Comparison of ENCODE assay signal across 8 cellular contexts in the genomic region with DNA sequence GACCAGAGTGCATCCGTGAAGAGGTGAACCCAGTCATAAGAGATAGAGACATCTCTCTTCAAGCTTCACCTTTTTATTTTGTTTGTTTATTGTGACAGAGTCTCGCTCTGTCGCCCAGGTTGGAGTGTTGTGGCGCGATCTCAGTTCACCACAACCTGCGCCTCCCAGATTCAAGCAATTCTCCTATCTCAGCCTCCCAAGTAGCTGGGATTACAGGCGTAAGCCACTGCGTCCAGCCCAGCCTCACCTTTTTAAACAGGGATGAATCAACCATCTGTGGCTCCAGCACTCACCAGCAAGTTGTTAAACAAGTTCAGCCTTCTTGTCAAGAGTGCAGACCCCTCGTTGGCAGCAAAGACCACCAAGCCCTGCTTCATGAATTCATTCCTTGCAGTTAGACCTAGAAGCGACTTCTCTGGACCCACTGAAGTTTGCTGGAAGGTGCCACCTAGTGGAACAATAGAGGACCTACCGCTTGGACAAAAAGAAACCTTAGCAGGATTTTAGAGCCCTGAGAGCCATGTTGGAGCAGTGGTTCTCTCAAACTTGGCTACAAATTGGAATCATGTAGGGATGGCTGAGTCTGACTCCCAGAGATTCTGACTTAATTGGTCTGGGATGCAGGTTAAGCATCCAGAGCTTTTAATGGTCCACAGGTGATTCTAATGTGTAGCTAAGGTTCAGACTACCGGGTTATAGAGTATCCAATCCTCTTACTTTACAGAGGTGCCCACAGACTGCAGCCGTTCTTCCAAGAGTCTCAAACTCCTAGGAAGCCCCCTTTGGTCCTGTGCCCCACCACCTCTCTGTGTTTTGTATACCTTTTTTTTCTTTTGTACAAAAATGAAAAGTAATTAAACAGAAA. TPM values are rescaled to one million over a fixed set of nuclear protein-coding genes. Genes with fewer than 3 reads are reported as not detected.
DNase-seq lines count a peak whose midpoint lies in the region; ATAC-seq, FAIRE-seq and TF ChIP-seq lines count a peak whose summit lies in the region.

No MANE protein-coding gene starts in this region.

- H2AFZ ChIP-seq in keratinocyte (ENCODE audit: control insufficient read depth, low read length): no peak overlapping the region

- H3K36me3 ChIP-seq in Peyer's patch (no peaks in the 10 kb centered on the region), keratinocyte (ENCODE audit: control insufficient read depth in 2 of 2, extremely low read depth in 1 of 2, insufficient read depth in 2 of 2, low read length in 2 of 2) (no peaks in the 10 kb centered on the region)

- no peaks in the 10 kb centered on the region for H3K9me1 ChIP-seq in keratinocyte (ENCODE audit: control insufficient read depth, extremely low read depth, insufficient read depth, low read length)

- BruUV-seq in MCF 10A (replicated peaks; lab: Mats Ljungman, UMichigan): no TSS peak

- H3K9ac ChIP-seq in keratinocyte (ENCODE audit: control insufficient read depth, extremely low read depth, insufficient read depth, low read length): no peak overlapping the region

- H3K4me3 Mint-ChIP-seq in MCF 10A (ENCODE audit: unreplicated experiment): no peak overlapping the region

- H3K27me3 Mint-ChIP-seq in MCF 10A (ENCODE audit: insufficient read depth, unreplicated experiment): peaks cover 41% of the 10 kb centered on the region

- CTCF ChIA-PET in MCF 10A (lab: Yijun Ruan, JAX): interaction anchor here (0.6 to 13.2 kb wide), 74 partner anchors 8 to 1646 kb away, joined by 3 to 355 read pairs (median 4); partner anchors contain the start of gene GALNT10

- H3K27ac ChIP-seq in Peyer's patch (peak overlapping the region in 1 of 4 donors; percentile 51), keratinocyte (ENCODE audit: control insufficient read depth, insufficient read depth, low read length) (no peak overlapping the region)

- DNase-seq in ELR (ENCODE audit: low read depth) (peak; percentile 77), Peyer's patch (peak in 1 of 3 donors; percentile 68), MCF 10A (ENCODE audit: unreplicated experiment) (peak; percentile 81), keratinocyte (ENCODE audit: low read depth, low spot score) (no peak), superior temporal gyrus (ENCODE audit: extremely low spot score) (peak; percentile 86)
- DNase-seq in Jurkat, Clone E6-1 (ENCODE audit: low read depth, low spot score): peak; percentile 52

- peak; percentile 93 for ATAC-seq in GM21786 (IDR thresholded peaks at IDR 0.05; ENCODE audit: unreplicated experiment)

- peaks cover 0 to 8% (median 1%) of the 10 kb centered on the region in 4 donors for H3K4me1 ChIP-seq in Peyer's patch
- no peaks in the 10 kb centered on the region for H3K4me1 ChIP-seq in keratinocyte (ENCODE audit: control insufficient read depth, extremely low read depth, insufficient read depth, low read length)

- POLR2A ChIA-PET in MCF 10A (lab: Yijun Ruan, JAX): interaction anchor here (0.6 to 2.8 kb wide), 4 partner anchors 16 to 665 kb away, joined by 3 to 9 read pairs (median 3); no protein-coding TSS in a partner anchor

- no peaks in the 10 kb centered on the region for H4K20me1 ChIP-seq in keratinocyte (ENCODE audit: control insufficient read depth, extremely low read depth, insufficient read depth, low read length)

- TF ChIP-seq CTCF in Peyer's patch (IDR thresholded peaks at IDR 0.05): peak; percentile 36 to 83 (median 75)
- TF ChIP-seq CTCF in MCF 10A (IDR thresholded peaks at IDR 0.05; ENCODE audit: unreplicated experiment): peak; percentile 88
- peak; percentile 62 to 84 (median 77) for TF ChIP-seq CTCF in keratinocyte (optimal IDR thresholded peaks at IDR 0.05 in 1 of 3, IDR thresholded peaks at IDR 0.05 in 1 of 3, conservative IDR thresholded peaks at IDR 0.05 in 1 of 3; ENCODE audit: extremely low read depth in 1 of 3, insufficient read depth in 2 of 3, low read length in 3 of 3)

- no peaks in the 10 kb centered on the region for H3K36me3 Mint-ChIP-seq in MCF 10A (ENCODE audit: insufficient read depth, unreplicated experiment)

- no peaks in the 10 kb centered on the region for H3K79me2 ChIP-seq in keratinocyte (ENCODE audit: control insufficient read depth, insufficient read depth, low read length)

- FAIRE-seq in A204.1 (lab: Jason Lieb, UNC): peak; percentile 47
- peak; percentile 94 for FAIRE-seq in keratinocyte (lab: Jason Lieb, UNC)

- intact Hi-C loops in MCF 10A (cut with micrococcal nuclease): loop anchor here (1.0 to 5.0 kb wide), 4 partner anchors 108 to 1648 kb away; no protein-coding TSS in a partner anchor

- TF ChIP-seq POLR2A in Peyer's patch (IDR thresholded peaks at IDR 0.05): no peak

- H3K9me3 ChIP-seq in Peyer's patch: no peaks in the 10 kb centered on the region
- no peaks in the 10 kb centered on the region for H3K9me3 ChIP-seq in keratinocyte (ENCODE audit: control insufficient read depth, low read depth, low read length)

- H3K27me3 ChIP-seq in Peyer's patch: no peaks in the 10 kb centered on the region
- peaks cover 7% of the 10 kb centered on the region for H3K27me3 ChIP-seq in keratinocyte (ENCODE audit: control insufficient read depth, extremely low read depth, insufficient read depth, low read length)

- dilution Hi-C loops in keratinocyte (cut with MboI; ENCODE audit: extremely low pct_ligation_motif_present, low sequenced_read_pairs): no loop called here

- H3K9me3 Mint-ChIP-seq in MCF 10A (ENCODE audit: unreplicated experiment): no peaks in the 10 kb centered on the region

- peaks cover 9% of the 10 kb centered on the region for H3K4me1 Mint-ChIP-seq in MCF 10A (ENCODE audit: insufficient read depth, unreplicated experiment)

- H3K4me3 ChIP-seq in Jurkat, Clone E6-1 (ENCODE audit: low read length): no peak overlapping the region
- H3K4me3 ChIP-seq in Peyer's patch (no peak overlapping the region), keratinocyte (ENCODE audit: control insufficient read depth in 2 of 3, extremely low read depth in 1 of 3, insufficient read depth in 2 of 3, low read depth in 1 of 3, low read length in 3 of 3) (no peak overlapping the region)

- H3K4me2 ChIP-seq in keratinocyte (ENCODE audit: control insufficient read depth, extremely low read depth, insufficient read depth, low read depth, low read length): no peak overlapping the region

- H3K27ac Mint-ChIP-seq in MCF 10A (ENCODE audit: low read depth, unreplicated experiment): no peak overlapping the region

RNA-seq across cellular contexts. Expression of gene GALNT10, which starts 10.5 kb away (rescaled TPM):
- 13.6 TPM for polyA plus RNA-seq in Jurkat, Clone E6-1 (2012; ENCODE audit: insufficient read depth, insufficient read length)
- total RNA-seq in Peyer's patch (10 to 100 TPM; 35.9 to 59.4 (median 46.8) TPM), MCF 10A (2022) (46.8 and 57.4 TPM in 2 replicates)
- polyA plus RNA-seq in keratinocyte: 11.5 to 24.8 TPM (median 17.9 TPM) in 3 replicates
- 4.3 TPM for polyA plus RNA-seq in keratinocyte (2011; ENCODE audit: low read depth)
- 12.9 and 15.1 TPM in 2 replicates for polyA plus RNA-seq in keratinocyte (2011; cell fraction: cytosol; rRNA removed)
- 25.6 and 33.1 TPM in 2 replicates for polyA plus RNA-seq in keratinocyte (2011; cell fraction: nucleus; rRNA removed)
- 6.6 and 14.2 TPM in 2 replicates for polyA plus RNA-seq in keratinocyte (2012; ENCODE audit: low replicate concordance)
- 30.5 to 43.3 TPM (median 33.9 TPM) in 3 replicates for polyA minus RNA-seq in keratinocyte
- 11.5 TPM for polyA minus RNA-seq in keratinocyte (2011; cell fraction: cytosol; rRNA and poly(A)+ RNA removed)
- polyA minus RNA-seq in keratinocyte (2011; cell fraction: nucleus; rRNA and poly(A)+ RNA removed): 22.4 and 66.8 TPM in 2 replicates
